8 cellular contexts compared by ENCODE assay signal in the genomic region with DNA sequence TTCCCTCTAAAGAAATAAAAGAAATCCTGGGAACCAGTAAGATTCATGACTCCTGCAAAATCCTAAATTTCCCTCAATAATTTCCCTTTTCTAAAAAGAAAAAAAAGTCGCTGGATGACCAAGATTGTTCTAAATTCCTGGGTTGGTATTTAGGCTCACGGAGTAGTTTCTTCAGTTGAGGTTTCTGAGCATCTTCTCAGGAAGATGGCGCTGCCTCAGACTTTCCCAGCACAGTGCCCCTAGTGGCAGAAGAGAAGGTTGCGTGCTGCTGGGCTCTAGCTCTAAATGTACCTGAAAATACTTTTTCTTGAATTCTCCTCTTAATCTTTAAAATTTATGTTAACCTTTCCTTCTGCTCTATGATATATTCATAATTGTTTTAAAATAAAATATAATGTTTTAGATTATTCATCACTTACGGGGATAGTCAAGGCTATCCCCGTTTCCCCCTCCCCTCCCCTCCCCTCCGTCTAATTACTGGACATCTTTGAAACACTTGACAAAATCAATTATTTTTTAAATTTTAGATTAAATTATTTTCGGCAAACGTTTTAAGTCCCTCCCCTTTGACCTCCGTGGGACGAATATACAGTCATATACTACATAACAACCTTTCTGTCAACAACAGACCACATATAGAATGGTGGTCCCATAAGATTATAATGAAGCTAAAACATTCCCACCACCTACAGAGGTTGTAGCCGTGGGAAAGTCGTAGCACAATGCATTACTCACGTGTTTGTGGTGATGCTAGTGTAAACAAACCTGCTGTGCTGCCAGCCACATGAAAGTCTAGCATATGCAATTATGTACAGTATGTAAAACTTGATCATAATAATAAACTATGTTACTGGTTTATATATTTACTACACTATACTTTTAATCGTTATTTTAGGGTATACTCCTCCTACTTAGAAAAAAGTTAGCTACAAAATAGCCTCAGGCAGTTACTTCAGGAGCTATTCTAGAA. TPM values are rescaled to one million over a fixed set of nuclear protein-coding genes. Genes with fewer than 3 reads are reported as not detected.
DNase-seq lines count a peak whose midpoint lies in the region; ATAC-seq lines count a peak whose summit lies in the region.

No MANE protein-coding gene starts in this region.

- H3K27me3 ChIP-seq in H7 (ENCODE audit: control insufficient read depth, insufficient read depth, low read length), result no peaks in the 10 kb centered on the region

- no peak overlapping the region for H3K27ac Mint-ChIP-seq in activated T-helper 2 cell treated with anti-CD3 and anti-CD28 coated beads, Interferon-gamma antibody, Interleukin-2, Interleukin-4, amounts not matched to agents 10 μg/mL and 5 μg/mL and 100 μg/mL, durations not matched to agents 14 hours and 24 hours and 36 hours

- H3K4me3 Mint-ChIP-seq in activated T-helper 2 cell treated with anti-CD3 and anti-CD28 coated beads, Interferon-gamma antibody, Interleukin-2, Interleukin-4, amounts not matched to agents 10 μg/mL and 5 μg/mL and 100 μg/mL, durations not matched to agents 14 hours and 24 hours and 36 hours (ENCODE audit: low read depth), result no peak overlapping the region

- H3K36me3 ChIP-seq in H7 (replicated peaks; ENCODE audit: control insufficient read depth, insufficient read depth, low read length), result no peaks in the 10 kb centered on the region

- no peak overlapping the region for H3K4me3 ChIP-seq in H7 (ENCODE audit: insufficient read depth, low read depth, low read length)

- H3K4me1 Mint-ChIP-seq in activated T-helper 2 cell treated with anti-CD3 and anti-CD28 coated beads, Interferon-gamma antibody, Interleukin-2, Interleukin-4, amounts not matched to agents 10 μg/mL and 5 μg/mL and 100 μg/mL, durations not matched to agents 14 hours and 24 hours and 36 hours (ENCODE audit: low read depth), result no peaks in the 10 kb centered on the region

- no peak for ATAC-seq in GM19023 (IDR thresholded peaks at IDR 0.05; ENCODE audit: unreplicated experiment)

- H3K36me3 Mint-ChIP-seq in activated T-helper 2 cell treated with anti-CD3 and anti-CD28 coated beads, Interferon-gamma antibody, Interleukin-2, Interleukin-4, amounts not matched to agents 10 μg/mL and 5 μg/mL and 100 μg/mL, durations not matched to agents 14 hours and 24 hours and 36 hours (ENCODE audit: low read depth), result no peaks in the 10 kb centered on the region

- DNase-seq in D341Med (ENCODE audit: low spot score) (peak; percentile 76), H7 (peak; percentile 50), RPMI8226 (peak; percentile 61), head of caudate nucleus (peak in 23 of 42 donors; percentile 9 to 75 (median 30)), hippocampal formation (lab: John Stamatoyannopoulos, UW) (no peak)
- peak; percentile 31 for DNase-seq in activated T-helper 2 cell treated with anti-CD3 and anti-CD28 coated beads, Interferon-gamma antibody, Interleukin-2, Interleukin-4, amounts not matched to agents 10 μg/mL and 5 μg/mL and 100 μg/mL, durations not matched to agents 14 hours and 24 hours and 36 hours (ENCODE audit: low spot score)
- peak; percentile 66 for DNase-seq in stimulated activated CD4-positive, alpha-beta T cell treated with anti-CD3 and anti-CD28 coated beads, Interleukin-1b, Interleukin-23, amount 100 ng/mL, for 48 hours

- no peaks in the 10 kb centered on the region for H3K27me3 Mint-ChIP-seq in activated T-helper 2 cell treated with anti-CD3 and anti-CD28 coated beads, Interferon-gamma antibody, Interleukin-2, Interleukin-4, amounts not matched to agents 10 μg/mL and 5 μg/mL and 100 μg/mL, durations not matched to agents 14 hours and 24 hours and 36 hours (ENCODE audit: low read depth)

- intact Hi-C loops in activated T-helper 2 cell treated with anti-CD3 and anti-CD28 coated beads, Interferon-gamma antibody, Interleukin-2, Interleukin-4, amounts not matched to agents 10 μg/mL and 5 μg/mL and 100 μg/mL, durations not matched to agents 14 hours and 24 hours and 36 hours (cut with micrococcal nuclease), result no loop called here
- intact Hi-C loops in head of caudate nucleus (cut with DNase I), result no loop called here

- H3K9me3 Mint-ChIP-seq in activated T-helper 2 cell treated with anti-CD3 and anti-CD28 coated beads, Interferon-gamma antibody, Interleukin-2, Interleukin-4, amounts not matched to agents 10 μg/mL and 5 μg/mL and 100 μg/mL, durations not matched to agents 14 hours and 24 hours and 36 hours, result no peaks in the 10 kb centered on the region

RNA-seq across cellular contexts. Expression of a gene that starts 41.0 kb away (rescaled TPM):
- 18.8 and 22.2 TPM in 2 replicates for total RNA-seq in H7 (2014; rRNA removed; shearing (Covaris generic))
- total RNA-seq in activated T-helper 2 cell treated with anti-CD3 and anti-CD28 coated beads, Interferon-gamma antibody, Interleukin-2, Interleukin-4, amounts not matched to agents 10 μg/mL and 5 μg/mL and 100 μg/mL, durations not matched to agents 14 hours and 24 hours and 36 hours, result 17.7 and 19.6 TPM in 2 replicates

Comparison
In these comparisons a context has a peak if more than half of its experiments do, and no peak if none do; other contexts are left out.
1. DNase-seq: peak in D341Med (single experiment), H7 (single experiment), RPMI8226 (single experiment), activated T-helper 2 cell treated with anti-CD3 and anti-CD28 coated beads, Interferon-gamma antibody, Interleukin-2, Interleukin-4, amounts not matched to agents 10 μg/mL and 5 μg/mL and 100 μg/mL, durations not matched to agents 14 hours and 24 hours and 36 hours (single experiment), head of caudate nucleus (23 of 42) and stimulated activated CD4-positive, alpha-beta T cell treated with anti-CD3 and anti-CD28 coated beads, Interleukin-1b, Interleukin-23, amount 100 ng/mL, for 48 hours (single experiment); none in hippocampal formation (0 of 2).